Comparison of ENCODE assay signal across 20 cellular contexts in the genomic region with DNA sequence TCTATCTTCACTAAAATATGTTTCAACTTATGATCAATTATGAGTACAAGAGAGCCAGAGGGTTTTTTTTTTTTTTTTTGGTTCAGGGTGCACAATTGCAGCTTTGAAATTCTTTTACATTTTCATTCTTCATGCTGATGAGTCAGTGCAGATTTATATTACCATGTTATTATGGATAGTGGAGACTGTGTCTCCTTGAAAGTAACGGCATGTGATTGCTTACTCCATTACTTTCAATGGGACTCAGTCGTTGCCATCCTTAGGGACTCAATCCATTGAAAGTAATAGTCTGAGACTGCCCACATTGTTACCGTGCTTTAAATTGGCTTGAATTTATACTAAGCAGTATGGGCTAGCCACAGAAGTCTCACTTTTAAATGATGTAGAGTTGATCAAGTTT.
"Had no signal": no experiment of that assay in that cellular context is flagged by ENCODE, and none has a peak within 500 bp of the region (broad histone marks: within the 10 kb centered on the region; RNA-seq: fewer than 3 reads in every experiment).

No MANE protein-coding gene starts in this region.

- H3K27ac ChIP-seq: coronary artery, dorsolateral prefrontal cortex, esophagus muscularis mucosa, foreskin keratinocyte, gastrocnemius medialis, heart right ventricle, left lung, lower lobe of right lung had no signal

- H3K36me3 ChIP-seq: esophagus muscularis mucosa, gastrocnemius medialis, heart right ventricle, left lung, lower lobe of right lung had no signal

- H3K4me3 ChIP-seq: coronary artery, dorsolateral prefrontal cortex, esophagus muscularis mucosa, gastrocnemius medialis, heart right ventricle, left lung, lower lobe of right lung, mucosa of descending colon had no signal

- H3K9me3 ChIP-seq: esophagus muscularis mucosa, gastrocnemius medialis, heart right ventricle, left lung, lower lobe of right lung, mucosa of descending colon had no signal

- H3K4me1 ChIP-seq: foreskin keratinocyte, gastrocnemius medialis, heart right ventricle, left lung, lower lobe of right lung had no signal

- DNase-seq: dermis blood vessel endothelial cell; dorsolateral prefrontal cortex; effector CD4-positive, alpha-beta T cell; effector memory CD4-positive, alpha-beta T cell; foreskin keratinocyte; gastrocnemius medialis; glutamatergic neuron; head of caudate nucleus; heart right ventricle; hippocampal formation; left cardiac atrium; left lung; left ventricle myocardium superior; lower lobe of right lung; mesenchymal stem cell; mucosa of descending colon; naive B cell; naive thymus-derived CD8-positive, alpha-beta T cell had no signal

- H3K27me3 ChIP-seq: dorsolateral prefrontal cortex, esophagus muscularis mucosa, foreskin keratinocyte, gastrocnemius medialis, left lung had no signal
